In the genomic region with DNA sequence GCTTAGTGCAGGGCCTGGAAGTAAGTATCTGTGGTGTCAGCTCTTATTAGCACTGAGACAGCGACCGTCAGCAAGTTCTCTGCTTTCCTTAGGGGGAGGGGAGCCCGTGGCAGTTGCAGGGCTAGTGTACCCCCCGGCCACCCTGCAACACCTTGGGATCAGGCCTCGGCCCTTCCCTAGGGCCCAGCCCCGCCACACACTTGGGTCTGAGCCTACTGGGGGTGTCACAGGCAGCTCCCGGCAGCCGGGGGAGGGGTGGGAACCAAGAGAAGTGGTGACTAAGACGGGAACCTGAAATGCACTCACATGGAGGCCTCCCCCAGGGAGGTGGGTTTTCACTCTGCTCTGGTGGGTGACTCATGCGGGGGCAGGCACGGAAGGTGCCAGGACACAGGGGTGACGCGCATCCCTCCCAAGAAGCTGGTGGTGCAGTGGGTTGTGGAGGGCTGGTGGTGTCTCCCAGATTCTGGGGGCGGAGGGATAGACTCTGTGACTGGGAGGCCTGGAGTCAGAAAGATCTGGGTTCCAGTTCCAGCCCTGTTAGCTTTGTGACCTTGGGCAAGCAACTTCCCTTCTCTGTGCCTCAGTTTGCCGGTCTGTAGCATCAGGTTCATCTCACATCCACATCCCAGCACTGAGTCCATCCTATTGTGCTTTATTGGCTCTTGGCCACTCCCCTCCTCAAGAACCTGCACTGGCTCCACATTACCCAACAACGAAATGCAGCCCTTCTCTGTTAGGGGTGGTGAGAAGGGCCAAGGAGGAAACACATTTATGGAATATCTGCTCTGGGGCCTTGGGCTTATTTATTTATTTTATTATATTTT, we compare ENCODE assay signal across 8 cellular contexts. TPM values are rescaled to one million over a fixed set of nuclear protein-coding genes. Genes with fewer than 3 reads are reported as not detected.
DNase-seq lines count a peak whose midpoint lies in the region; ATAC-seq and TF ChIP-seq lines count a peak whose summit lies in the region.

No MANE protein-coding gene starts in this region.

- H3K4me3 Mint-ChIP-seq in activated naive CD8-positive, alpha-beta T cell, result peak overlapping the region; percentile 47

- DNase-seq in GM23248 (peak; percentile 99), lung (ENCODE audit: low spot score) (no peak), COLO668 (lab: John Stamatoyannopoulos, UW; ENCODE audit: unreplicated experiment) (no peak)
- DNase-seq in stimulated activated CD8-positive, alpha-beta memory T cell treated with anti-CD3 and anti-CD28 coated beads, Interleukin-7, amount 100 ng/mL, for 24 hours (ENCODE audit: low read depth), result peak; percentile 74

- peak overlapping the region; percentile 15 for H3K4me2 ChIP-seq in GM23248 (ENCODE audit: unreplicated experiment)

- H3K27me3 ChIP-seq in GM23248 (replicated peaks; ENCODE audit: insufficient read depth), result no peaks in the 10 kb centered on the region
- no peaks in the 10 kb centered on the region for H3K27me3 ChIP-seq in lung (ENCODE audit: control insufficient read depth, insufficient read depth)

- H3K36me3 ChIP-seq in GM23248 (ENCODE audit: low read depth), result no peaks in the 10 kb centered on the region
- H3K36me3 ChIP-seq in lung (ENCODE audit: control insufficient read depth in 2 of 2, insufficient read depth in 2 of 2, low read length in 2 of 2), result no peaks in the 10 kb centered on the region

- H4K20me1 ChIP-seq in GM23248 (ENCODE audit: insufficient read depth), result no peaks in the 10 kb centered on the region

- H3K27me3 Mint-ChIP-seq in activated naive CD8-positive, alpha-beta T cell, result no peaks in the 10 kb centered on the region

- H3F3A ChIP-seq in GM23248 (ENCODE audit: insufficient read depth), result no peaks in the 10 kb centered on the region

- no peak for TF ChIP-seq CTCF in lung (IDR thresholded peaks at IDR 0.05; ENCODE audit: control extremely low read depth, extremely low read depth)

- H3K4me1 ChIP-seq in GM23248 (ENCODE audit: insufficient read depth), result peaks cover 9% of the 10 kb centered on the region; the same call in 1 of the 2 replicates
- no peaks in the 10 kb centered on the region for H3K4me1 ChIP-seq in lung (ENCODE audit: control insufficient read depth in 2 of 2, insufficient read depth in 2 of 2, low read length in 2 of 2)

- H3K36me3 Mint-ChIP-seq in activated naive CD8-positive, alpha-beta T cell, result no peaks in the 10 kb centered on the region

- H3K9me2 ChIP-seq in GM23248 (ENCODE audit: insufficient read depth), result no peaks in the 10 kb centered on the region

- ATAC-seq in SK-N-SH treated with all-trans-retinoic acid at 6 μM for 48 hours (peak; percentile 92), lung (ENCODE audit: insufficient read depth, low FRiP score) (peak; percentile 53), HG03439 (IDR thresholded peaks at IDR 0.05; ENCODE audit: unreplicated experiment) (no peak), HG03378 (IDR thresholded peaks at IDR 0.05; ENCODE audit: unreplicated experiment) (no peak)

- peak overlapping the region; percentile 54 for H3K9ac ChIP-seq in GM23248

- H3K4me1 Mint-ChIP-seq in activated naive CD8-positive, alpha-beta T cell (ENCODE audit: low read depth), result peaks cover 45% of the 10 kb centered on the region

- H2AFZ ChIP-seq in GM23248, result 0 out of 2 replicates have a peak overlapping the region, but pooled peaks have one; percentile 19

- no peaks in the 10 kb centered on the region for H3K9me3 Mint-ChIP-seq in activated naive CD8-positive, alpha-beta T cell (ENCODE audit: low read depth)

- H3K9me3 ChIP-seq in GM23248 (ENCODE audit: low read depth) (no peaks in the 10 kb centered on the region), lung (ENCODE audit: control insufficient read depth in 2 of 2, insufficient read depth in 1 of 2, low read length in 1 of 2) (no peaks in the 10 kb centered on the region)

- 18 to 29% methylated on average over 10 to 16 of the region's 16 CpGs for WGBS in GM23248 (ENCODE audit: low coverage in 1 of 2, low lambda C conversion rate in 2 of 2, missing lambda C conversion rate in 2 of 2), 2 experiments
- 49 to 64% methylated on average over 16 of the region's 16 CpGs for WGBS in lung, 2 donors

- H3K79me2 ChIP-seq in GM23248 (ENCODE audit: insufficient read depth), result no peaks in the 10 kb centered on the region

- no peak overlapping the region for H3K4me3 ChIP-seq in GM23248
- H3K4me3 ChIP-seq in lung, result no peak overlapping the region

- in situ Hi-C loops in GM23248 (cut with MboI), result no loop called here

- H3K27ac Mint-ChIP-seq in activated naive CD8-positive, alpha-beta T cell, result peak overlapping the region; percentile 90

- H3K27ac ChIP-seq in GM23248, result peak overlapping the region; percentile 39
- H3K27ac ChIP-seq in lung (ENCODE audit: low read depth in 1 of 2, low read length in 1 of 2), result no peak overlapping the region

TF ChIP-seq in SK-N-SH treated with all-trans-retinoic acid at 6 μM for 48 hours, 23 proteins besides CTCF, POLR2A, EP300 and RAD21:
- TF ChIP-seq, protein P1, sequence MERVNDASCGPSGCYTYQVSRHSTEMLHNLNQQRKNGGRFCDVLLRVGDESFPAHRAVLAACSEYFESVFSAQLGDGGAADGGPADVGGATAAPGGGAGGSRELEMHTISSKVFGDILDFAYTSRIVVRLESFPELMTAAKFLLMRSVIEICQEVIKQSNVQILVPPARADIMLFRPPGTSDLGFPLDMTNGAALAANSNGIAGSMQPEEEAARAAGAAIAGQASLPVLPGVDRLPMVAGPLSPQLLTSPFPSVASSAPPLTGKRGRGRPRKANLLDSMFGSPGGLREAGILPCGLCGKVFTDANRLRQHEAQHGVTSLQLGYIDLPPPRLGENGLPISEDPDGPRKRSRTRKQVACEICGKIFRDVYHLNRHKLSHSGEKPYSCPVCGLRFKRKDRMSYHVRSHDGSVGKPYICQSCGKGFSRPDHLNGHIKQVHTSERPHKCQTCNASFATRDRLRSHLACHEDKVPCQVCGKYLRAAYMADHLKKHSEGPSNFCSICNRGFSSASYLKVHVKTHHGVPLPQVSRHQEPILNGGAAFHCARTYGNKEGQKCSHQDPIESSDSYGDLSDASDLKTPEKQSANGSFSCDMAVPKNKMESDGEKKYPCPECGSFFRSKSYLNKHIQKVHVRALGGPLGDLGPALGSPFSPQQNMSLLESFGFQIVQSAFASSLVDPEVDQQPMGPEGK (CRISPR knock-in tag; IDR thresholded peaks at IDR 0.05; ENCODE audit: borderline replicate concordance), result peak; percentile 88; the same call in 1 of the 2 replicates
- TF ChIP-seq CSDC2 (CRISPR knock-in tag; IDR thresholded peaks at IDR 0.05) (no peak), ARNTL (CRISPR knock-in tag; IDR thresholded peaks at IDR 0.05; ENCODE audit: borderline replicate concordance, low read depth) (no peak), OSR1 (CRISPR knock-in tag; IDR thresholded peaks at IDR 0.05) (no peak)

RNA-seq across cellular contexts. Expression of a gene that starts 44.5 kb away (rescaled TPM):
- 2.4 and 2.9 TPM in 2 replicates for total RNA-seq in GM23248 (2014; rRNA removed; shearing (Covaris generic))
- 2.3 and 2.4 TPM in 2 replicates for polyA plus RNA-seq in GM23248 (2016; fragmentation: Nextera tagmentation; extraction: Ambion mirVana)
- 10 to 100 TPM in 1 of 2 donors, 1 to 10 TPM in 1; 2.9 to 14.3 TPM for total RNA-seq in lung
- polyA plus RNA-seq in lung, result 10 to 100 TPM; 12.6 to 16.6 TPM

RNA-seq across cellular contexts. Expression of a gene that starts 54.8 kb away (rescaled TPM):
- total RNA-seq in GM23248 (2014; rRNA removed; shearing (Covaris generic)), result 44.3 and 48.4 TPM in 2 replicates
- polyA plus RNA-seq in GM23248 (2016; fragmentation: Nextera tagmentation; extraction: Ambion mirVana) (41.3 and 46.9 TPM in 2 replicates), lung (10 to 100 TPM; 54.1 to 63.3 TPM)
- 10 to 100 TPM; 26.0 to 71.5 TPM for total RNA-seq in lung

Comparison
In these comparisons a context has a peak if more than half of its experiments do, and no peak if none do; other contexts are left out.
1. DNase-seq: peak in GM23248 (single experiment) and stimulated activated CD8-positive, alpha-beta memory T cell treated with anti-CD3 and anti-CD28 coated beads, Interleukin-7, amount 100 ng/mL, for 24 hours (single experiment); none in lung (single experiment) and COLO668 (single experiment).
2. ATAC-seq: peak in SK-N-SH treated with all-trans-retinoic acid at 6 μM for 48 hours (single experiment) and lung (single experiment); none in HG03439 (single experiment) and HG03378 (single experiment).